ENCODE assay signal across 8 cellular contexts in the genomic region with DNA sequence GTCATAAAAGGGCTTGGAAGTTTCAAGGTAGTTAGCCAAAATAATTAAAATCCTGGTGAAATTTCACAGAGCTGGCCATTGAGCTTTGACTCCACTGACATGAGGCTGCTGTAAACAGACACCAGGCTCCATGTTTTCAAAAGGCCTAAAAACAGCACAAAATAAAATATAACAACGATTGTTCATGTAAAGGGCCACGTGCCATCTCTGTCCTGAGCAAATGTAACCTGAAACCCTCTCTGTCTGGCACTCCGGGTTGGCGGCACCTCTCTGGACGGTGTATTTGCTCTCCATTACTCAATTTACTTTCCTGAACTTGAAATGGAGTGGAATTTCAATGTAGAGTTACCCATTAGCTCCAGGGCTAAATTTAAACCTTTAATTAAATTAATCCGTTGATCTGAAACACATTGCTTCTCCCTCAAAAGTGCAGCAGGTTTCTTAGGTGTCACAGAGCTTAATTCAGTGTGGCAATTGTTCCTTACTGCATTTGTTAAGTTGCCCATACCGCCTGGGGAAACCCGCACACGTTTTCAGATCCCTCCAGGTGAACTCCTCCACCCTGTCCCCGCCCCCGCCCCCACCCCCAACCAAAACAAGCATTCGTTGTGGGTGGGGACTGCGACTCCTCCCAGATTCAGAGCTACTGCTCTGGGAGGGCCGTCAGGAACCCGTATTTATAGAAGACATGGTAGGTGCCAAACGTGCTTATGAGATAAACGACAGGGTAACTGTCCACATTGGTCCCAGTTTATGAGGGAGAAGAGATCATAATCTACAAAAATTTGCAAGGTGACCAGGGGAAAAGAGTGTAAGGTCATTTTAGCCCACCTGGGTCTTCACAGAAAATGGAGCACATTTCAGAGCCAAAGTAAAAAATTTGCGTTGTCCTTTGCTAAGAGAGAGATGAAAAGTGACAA. TPM values are rescaled to one million over a fixed set of nuclear protein-coding genes. Genes with fewer than 3 reads are reported as not detected.
A peak's percentile ranks its signal among the peaks of the same experiment; 100 is the strongest.
DNase-seq lines count a peak whose midpoint lies in the region; ATAC-seq and TF ChIP-seq lines count a peak whose summit lies in the region.

No MANE protein-coding gene starts in this region.

- H3K4me3 Mint-ChIP-seq in WTC11: peak overlapping the region; percentile 75

- H2AFZ ChIP-seq in GM23248: no peak overlapping the region

- peak; percentile 72 for ATAC-seq in WTC11

- no peaks in the 10 kb centered on the region for H3K36me3 ChIP-seq in GM23248 (ENCODE audit: low read depth)
- no peaks in the 10 kb centered on the region for H3K36me3 ChIP-seq in esophagus (ENCODE audit: control insufficient read depth in 2 of 2, insufficient read depth in 2 of 2, low read length in 1 of 2)

- CTCF ChIA-PET in WTC11 (lab: Charles Lee): interaction anchor here (0.7 to 6.4 kb wide), 11 partner anchors 13 to 365 kb away, joined by 3 to 76 read pairs (median 4); no protein-coding TSS in a partner anchor

- H3K9me3 ChIP-seq in GM23248 (ENCODE audit: low read depth) (no peaks in the 10 kb centered on the region), esophagus (ENCODE audit: control insufficient read depth in 2 of 2, insufficient read depth in 1 of 2, low read depth in 1 of 2, low read length in 1 of 2) (no peaks in the 10 kb centered on the region)

- H3K36me3 Mint-ChIP-seq in WTC11: no peaks in the 10 kb centered on the region

- H3K9me2 ChIP-seq in GM23248 (ENCODE audit: insufficient read depth): no peaks in the 10 kb centered on the region

- DNase-seq in G401 (ENCODE audit: low spot score): peak; percentile 49
- DNase-seq in GM23248: no peak
- peak; percentile 82 for DNase-seq in NCI-H1417 treated with DMSO at 0.1 percent for 48 hours (lab: John Stamatoyannopoulos, UW)
- peak; percentile 73 for DNase-seq in WTC11 (ENCODE audit: low spot score)
- DNase-seq in posterior vena cava (ENCODE audit: low spot score): peak; percentile 42
- no peak for DNase-seq in AG20443 (ENCODE audit: low spot score)
- DNase-seq in NK-92 (lab: John Stamatoyannopoulos, UW; ENCODE audit: unreplicated experiment): no peak

- H4K20me1 ChIP-seq in GM23248 (ENCODE audit: insufficient read depth): no peaks in the 10 kb centered on the region

- H3K27me3 Mint-ChIP-seq in WTC11 (ENCODE audit: low read depth): no peaks in the 10 kb centered on the region; the same call in 1 of the 2 replicates

- no peaks in the 10 kb centered on the region for H3K9me3 Mint-ChIP-seq in WTC11

- peaks cover 26% of the 10 kb centered on the region for H3K79me2 ChIP-seq in GM23248 (ENCODE audit: insufficient read depth)

- intact Hi-C loops in posterior vena cava (cut with DNase I): loop anchor here (5.0 to 10.0 kb wide), 3 partner anchors 99 to 231 kb away; no protein-coding TSS in a partner anchor

- peaks cover 12% of the 10 kb centered on the region; the same call in 1 of the 2 replicates for H3K4me1 ChIP-seq in GM23248 (ENCODE audit: insufficient read depth)
- peaks cover 2 to 8% of the 10 kb centered on the region in 2 donors for H3K4me1 ChIP-seq in esophagus (ENCODE audit: control insufficient read depth in 2 of 2, insufficient read depth in 2 of 2, low read length in 1 of 2)

- peaks cover 14% of the 10 kb centered on the region for H3F3A ChIP-seq in GM23248 (ENCODE audit: insufficient read depth)

- WGBS in GM23248 (ENCODE audit: low coverage in 1 of 2, low lambda C conversion rate in 2 of 2, missing lambda C conversion rate in 2 of 2), 2 experiments: 81% methylated on average over 18 of the region's 18 CpGs
- WGBS in esophagus, 2 donors: 25 to 35% methylated on average over 18 of the region's 18 CpGs

- peaks cover 56% of the 10 kb centered on the region for H3K4me1 Mint-ChIP-seq in WTC11

- H3K27me3 ChIP-seq in GM23248 (replicated peaks; ENCODE audit: insufficient read depth) (no peaks in the 10 kb centered on the region), esophagus (ENCODE audit: control insufficient read depth in 1 of 2, insufficient read depth in 2 of 2, low read length in 2 of 2) (no peaks in the 10 kb centered on the region)

- no peak overlapping the region for H3K4me2 ChIP-seq in GM23248 (ENCODE audit: unreplicated experiment)

- in situ Hi-C loops in G401 (cut with HindIII; ENCODE audit: low sequenced_read_pairs) (no loop called here), GM23248 (cut with MboI) (loop anchor here (10.0 kb wide), 1 partner anchor 221 kb away; no protein-coding TSS in a partner anchor)

- no peak overlapping the region for H3K9ac ChIP-seq in GM23248

- H3K27ac Mint-ChIP-seq in WTC11: peak overlapping the region; percentile 92

- H3K4me3 ChIP-seq in GM23248 (peak overlapping the region; percentile 76; the same call in 1 of the 2 replicates), esophagus (ENCODE audit: low read depth in 1 of 2, low read length in 2 of 2) (peak overlapping the region; percentile 51 to 75)

- no peak for TF ChIP-seq CTCF in WTC11 (IDR thresholded peaks at IDR 0.05)

- POLR2A ChIA-PET in WTC11 (lab: Charles Lee): interaction anchor here (0.6 to 2.1 kb wide), 7 partner anchors 17 to 365 kb away, joined by 3 to 7 read pairs (median 4); no protein-coding TSS in a partner anchor

- no peak overlapping the region for H3K27ac ChIP-seq in GM23248
- H3K27ac ChIP-seq in esophagus (ENCODE audit: low read depth in 2 of 2, low read length in 1 of 2): peak overlapping the region in 1 of 2 donors; percentile 51

TF ChIP-seq in WTC11, 78 proteins besides CTCF, POLR2A, EP300 and RAD21 (continues in another document):
- peak; percentile 55; the same call in 1 of the 2 replicates for TF ChIP-seq SP1 (CRISPR knock-in tag; conservative IDR thresholded peaks at IDR 0.05)
- TF ChIP-seq KAT7 (CRISPR knock-in tag; IDR thresholded peaks at IDR 0.05; ENCODE audit: borderline replicate concordance): no peak
- no peak for TF ChIP-seq CREB1 (CRISPR knock-in tag; IDR thresholded peaks at IDR 0.05)
- TF ChIP-seq, protein P1, sequence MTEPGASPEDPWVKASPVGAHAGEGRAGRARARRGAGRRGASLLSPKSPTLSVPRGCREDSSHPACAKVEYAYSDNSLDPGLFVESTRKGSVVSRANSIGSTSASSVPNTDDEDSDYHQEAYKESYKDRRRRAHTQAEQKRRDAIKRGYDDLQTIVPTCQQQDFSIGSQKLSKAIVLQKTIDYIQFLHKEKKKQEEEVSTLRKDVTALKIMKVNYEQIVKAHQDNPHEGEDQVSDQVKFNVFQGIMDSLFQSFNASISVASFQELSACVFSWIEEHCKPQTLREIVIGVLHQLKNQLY (CRISPR knock-in tag; IDR thresholded peaks at IDR 0.05): no peak
- TF ChIP-seq, protein P2, sequence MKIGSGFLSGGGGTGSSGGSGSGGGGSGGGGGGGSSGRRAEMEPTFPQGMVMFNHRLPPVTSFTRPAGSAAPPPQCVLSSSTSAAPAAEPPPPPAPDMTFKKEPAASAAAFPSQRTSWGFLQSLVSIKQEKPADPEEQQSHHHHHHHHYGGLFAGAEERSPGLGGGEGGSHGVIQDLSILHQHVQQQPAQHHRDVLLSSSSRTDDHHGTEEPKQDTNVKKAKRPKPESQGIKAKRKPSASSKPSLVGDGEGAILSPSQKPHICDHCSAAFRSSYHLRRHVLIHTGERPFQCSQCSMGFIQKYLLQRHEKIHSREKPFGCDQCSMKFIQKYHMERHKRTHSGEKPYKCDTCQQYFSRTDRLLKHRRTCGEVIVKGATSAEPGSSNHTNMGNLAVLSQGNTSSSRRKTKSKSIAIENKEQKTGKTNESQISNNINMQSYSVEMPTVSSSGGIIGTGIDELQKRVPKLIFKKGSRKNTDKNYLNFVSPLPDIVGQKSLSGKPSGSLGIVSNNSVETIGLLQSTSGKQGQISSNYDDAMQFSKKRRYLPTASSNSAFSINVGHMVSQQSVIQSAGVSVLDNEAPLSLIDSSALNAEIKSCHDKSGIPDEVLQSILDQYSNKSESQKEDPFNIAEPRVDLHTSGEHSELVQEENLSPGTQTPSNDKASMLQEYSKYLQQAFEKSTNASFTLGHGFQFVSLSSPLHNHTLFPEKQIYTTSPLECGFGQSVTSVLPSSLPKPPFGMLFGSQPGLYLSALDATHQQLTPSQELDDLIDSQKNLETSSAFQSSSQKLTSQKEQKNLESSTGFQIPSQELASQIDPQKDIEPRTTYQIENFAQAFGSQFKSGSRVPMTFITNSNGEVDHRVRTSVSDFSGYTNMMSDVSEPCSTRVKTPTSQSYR (CRISPR knock-in tag; IDR thresholded peaks at IDR 0.05): no peak
- no peak for TF ChIP-seq JAZF1 (CRISPR knock-in tag; IDR thresholded peaks at IDR 0.05)
- TF ChIP-seq, protein P3, sequence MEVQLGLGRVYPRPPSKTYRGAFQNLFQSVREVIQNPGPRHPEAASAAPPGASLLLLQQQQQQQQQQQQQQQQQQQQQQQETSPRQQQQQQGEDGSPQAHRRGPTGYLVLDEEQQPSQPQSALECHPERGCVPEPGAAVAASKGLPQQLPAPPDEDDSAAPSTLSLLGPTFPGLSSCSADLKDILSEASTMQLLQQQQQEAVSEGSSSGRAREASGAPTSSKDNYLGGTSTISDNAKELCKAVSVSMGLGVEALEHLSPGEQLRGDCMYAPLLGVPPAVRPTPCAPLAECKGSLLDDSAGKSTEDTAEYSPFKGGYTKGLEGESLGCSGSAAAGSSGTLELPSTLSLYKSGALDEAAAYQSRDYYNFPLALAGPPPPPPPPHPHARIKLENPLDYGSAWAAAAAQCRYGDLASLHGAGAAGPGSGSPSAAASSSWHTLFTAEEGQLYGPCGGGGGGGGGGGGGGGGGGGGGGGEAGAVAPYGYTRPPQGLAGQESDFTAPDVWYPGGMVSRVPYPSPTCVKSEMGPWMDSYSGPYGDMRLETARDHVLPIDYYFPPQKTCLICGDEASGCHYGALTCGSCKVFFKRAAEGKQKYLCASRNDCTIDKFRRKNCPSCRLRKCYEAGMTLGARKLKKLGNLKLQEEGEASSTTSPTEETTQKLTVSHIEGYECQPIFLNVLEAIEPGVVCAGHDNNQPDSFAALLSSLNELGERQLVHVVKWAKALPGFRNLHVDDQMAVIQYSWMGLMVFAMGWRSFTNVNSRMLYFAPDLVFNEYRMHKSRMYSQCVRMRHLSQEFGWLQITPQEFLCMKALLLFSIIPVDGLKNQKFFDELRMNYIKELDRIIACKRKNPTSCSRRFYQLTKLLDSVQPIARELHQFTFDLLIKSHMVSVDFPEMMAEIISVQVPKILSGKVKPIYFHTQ (CRISPR knock-in tag; IDR thresholded peaks at IDR 0.05): no peak
- TF ChIP-seq TP53 (CRISPR knock-in tag; IDR thresholded peaks at IDR 0.05): no peak
- TF ChIP-seq FOXK1 (CRISPR knock-in tag; IDR thresholded peaks at IDR 0.05): 0 out of 2 replicates have a peak, but pooled peaks have one; percentile 17

RNA-seq across cellular contexts. Expression of a gene that starts 1.2 kb away (rescaled TPM):
- 8.9 and 11.8 TPM in 2 replicates for total RNA-seq in G401 (2014; rRNA removed; shearing (Covaris generic))
- 5.7 and 8.9 TPM in 2 replicates for total RNA-seq in GM23248 (2014; rRNA removed; shearing (Covaris generic))
- polyA plus RNA-seq in GM23248 (2016; fragmentation: Nextera tagmentation; extraction: Ambion mirVana) (1.3 and 2.4 TPM in 2 replicates), esophagus (10 to 100 TPM in 1 of 2 donors, 1 to 10 TPM in 1; 3.8 to 10.0 TPM)
- total RNA-seq in WTC11 (2021) (15.4 to 18.0 TPM (median 17.0 TPM) in 3 replicates), posterior vena cava (10 to 100 TPM in 1 of 2 donors, 1 to 10 TPM in 1; 9.3 to 10.8 TPM)

Comparison
In these comparisons a context has a peak if more than half of its experiments do, and no peak if none do; other contexts are left out.
1. DNase-seq: peak in G401 (single experiment), NCI-H1417 treated with DMSO at 0.1 percent for 48 hours (single experiment), WTC11 (single experiment) and posterior vena cava (single experiment); none in GM23248 (single experiment), AG20443 (single experiment) and NK-92 (single experiment).